1 cellular context compared by ENCODE assay signal in genomic region chr7:47747160-47747559, GRCh38.
TF ChIP-seq lines count a peak whose summit lies in the region.

No MANE protein-coding gene starts in this region.

TF ChIP-seq in IMR-90, 13 proteins besides CTCF, POLR2A, EP300 and RAD21 (continued from another document):
- no peak for TF ChIP-seq RCOR1 (IDR thresholded peaks at IDR 0.05; ENCODE audit: insufficient replicate concordance, low read length)
